ENCODE assay signal across 20 cellular contexts in the genomic region with DNA sequence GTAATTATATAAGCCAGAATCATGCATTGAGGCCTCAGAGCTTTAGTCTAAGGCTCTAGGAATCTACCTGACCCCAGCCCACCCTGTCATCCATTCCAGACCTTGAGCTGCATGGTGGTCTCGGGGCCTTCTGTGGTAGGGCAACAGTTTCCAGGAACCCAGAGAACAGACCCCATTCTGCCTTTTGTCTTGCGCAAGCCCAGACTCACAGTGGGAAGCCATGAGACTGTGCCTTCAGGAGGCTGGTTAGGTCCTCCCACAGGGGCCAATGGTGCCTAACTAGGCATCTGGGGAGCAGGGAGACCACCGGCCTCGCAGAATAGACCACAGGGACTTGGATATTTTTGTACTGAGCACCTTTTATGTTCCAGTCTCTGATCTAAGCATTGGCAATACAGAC. TPM values are rescaled to one million over a fixed set of nuclear protein-coding genes. Genes with fewer than 3 reads are reported as not detected.
DNase-seq lines count a peak whose midpoint lies in the region; ATAC-seq, FAIRE-seq and TF ChIP-seq lines count a peak whose summit lies in the region.
"Had no signal": no experiment of that assay in that cellular context is flagged by ENCODE, and none has a peak within 500 bp of the region (broad histone marks: within the 10 kb centered on the region; RNA-seq: fewer than 3 reads in every experiment).

No MANE protein-coding gene starts in this region.

- CTCF ChIA-PET in IMR-90 (lab: Yijun Ruan, JAX): interaction anchor here (1.8 kb wide), 1 partner anchor 204 kb away, joined by 6 read pairs; no protein-coding TSS in a partner anchor
- CTCF ChIA-PET in K562 (lab: Yijun Ruan, JAX; ENCODE audit: low intra/inter-chr PET ratio): no interaction called here

- no peak for TF ChIP-seq RAD21 in IMR-90 (IDR thresholded peaks at IDR 0.05; ENCODE audit: low read length)
- TF ChIP-seq RAD21 in Ishikawa (IDR thresholded peaks at IDR 0.05; ENCODE audit: low read depth): no peak
- TF ChIP-seq RAD21 in K562 (CRISPR knock-in tag; conservative IDR thresholded peaks at IDR 0.05 in 1 of 2, IDR thresholded peaks at IDR 0.05 in 1 of 2): no peak

- no peak overlapping the region for H3K56ac ChIP-seq in IMR-90 (ENCODE audit: extremely low read depth, insufficient read depth, low read length)

- H3K4me1 ChIP-seq in IMR-90 (ENCODE audit: control insufficient read depth, insufficient read depth, low read length) (no peaks in the 10 kb centered on the region), K562 (replicated peaks in 1 of 2; ENCODE audit: control insufficient read depth in 2 of 2, insufficient read depth in 2 of 2, low read length in 2 of 2) (peaks cover 0 to 5% of the 10 kb centered on the region in 2 experiments; a peak in 1 of 5 replicates), trophoblast cell (ENCODE audit: control insufficient read depth in 1 of 2, insufficient read depth in 2 of 2, low read length in 2 of 2) (peaks cover 6 to 11% of the 10 kb centered on the region in 2 experiments)
- H3K4me1 ChIP-seq: HAP-1 had no signal

- H3K4me3 ChIP-seq in IMR-90 (ENCODE audit: insufficient read depth, low read depth, low read length) (no peak overlapping the region), K562 (no peak overlapping the region), trophoblast cell (ENCODE audit: low read depth, low read length) (no peak overlapping the region)
- H3K4me3 ChIP-seq: GM23338, HAP-1 had no signal

- no peak for ATAC-seq in IMR-90 (ENCODE audit: low read depth)
- ATAC-seq in K562: no peak
- no peak for ATAC-seq in HG02678 (IDR thresholded peaks at IDR 0.05; ENCODE audit: unreplicated experiment)
- ATAC-seq: GM23338 had no signal

- no peak for TF ChIP-seq CTCF in IMR-90 (conservative IDR thresholded peaks at IDR 0.05; ENCODE audit: low read depth, low read length)
- TF ChIP-seq CTCF in K562 (IDR thresholded peaks at IDR 0.05 in 2 of 3, conservative IDR thresholded peaks at IDR 0.05 in 1 of 3; ENCODE audit: insufficient read depth in 2 of 3, low read depth in 1 of 3, low read length in 3 of 3): no peak

- 73% methylated on average over 2 of the region's 4 CpGs; no CpG with 5 or more reads in 1 of the 2 experiments for WGBS in IMR-90 (ENCODE audit: extremely low coverage in 2 of 2, insufficient read length in 1 of 2), 2 experiments
- WGBS in K562 (ENCODE audit: insufficient coverage, low coverage, missing lambda C conversion rate): 64% methylated on average over 4 of the region's 4 CpGs
- no CpG with 5 or more reads among the region's 4 CpGs for WGBS in trophoblast cell (ENCODE audit: extremely low coverage, insufficient coverage, insufficient read length)

- H4K20me1 ChIP-seq in IMR-90 (ENCODE audit: insufficient read depth, low read length) (no peaks in the 10 kb centered on the region), K562 (replicated peaks; ENCODE audit: control insufficient read depth, insufficient read depth, low read length) (no peaks in the 10 kb centered on the region)

- no peak overlapping the region for H2BK12ac ChIP-seq in trophoblast cell (ENCODE audit: low read length)

- no peak overlapping the region for H2BK5ac ChIP-seq in IMR-90 (ENCODE audit: low read depth, low read length, poor library complexity, severe bottlenecking)
- no peak overlapping the region for H2BK5ac ChIP-seq in trophoblast cell (ENCODE audit: low read depth, low read length, poor library complexity)

- POLR2A ChIA-PET in IMR-90 (lab: Charles Lee; ENCODE audit: unreplicated experiment) (interaction anchor here (1.1 kb wide), 1 partner anchor 28 kb away, joined by 11 read pairs; no protein-coding TSS in a partner anchor), K562 (lab: Yijun Ruan, JAX) (interaction anchor here (0.6 to 1.6 kb wide), 3 partner anchors 10 to 115 kb away, joined by 3 to 6 read pairs (median 4); no protein-coding TSS in a partner anchor)

- H3K79me1 ChIP-seq in IMR-90 (ENCODE audit: low read depth in 1 of 2, low read length in 2 of 2) (no peaks in the 10 kb centered on the region), trophoblast cell (ENCODE audit: low read length) (no peaks in the 10 kb centered on the region)

- H4K91ac ChIP-seq in IMR-90 (ENCODE audit: insufficient read depth, low read depth, low read length) (no peak overlapping the region), trophoblast cell (ENCODE audit: low read depth, low read length) (no peak overlapping the region)

- dilution Hi-C loops in IMR-90 (cut with HindIII; ENCODE audit: low sequenced_read_pairs, unreplicated experiment): no loop called here

- no peak overlapping the region for H3K18ac ChIP-seq in IMR-90 (ENCODE audit: low read depth, low read length)
- H3K18ac ChIP-seq in trophoblast cell (ENCODE audit: low read length): no peak overlapping the region

- H3K9ac ChIP-seq in IMR-90 (ENCODE audit: low read depth, low read length) (no peak overlapping the region), K562 (ENCODE audit: insufficient read depth in 1 of 2, low read depth in 2 of 2, low read length in 2 of 2) (no peak overlapping the region), trophoblast cell (ENCODE audit: low read length) (no peak overlapping the region)

- H3K4ac ChIP-seq in IMR-90 (ENCODE audit: low read depth, low read length) (no peak overlapping the region), trophoblast cell (ENCODE audit: low read depth, low read length) (no peak overlapping the region)

- BruUV-seq in IMR-90 (replicated peaks; lab: Mats Ljungman, UMichigan) (no TSS peak), K562 (replicated peaks; lab: Mats Ljungman, UMichigan) (no TSS peak)

- DNase-seq in IMR-90: no peak
- DNase-seq in K562 (ENCODE audit: extremely low read depth in 1 of 4, low spot score in 3 of 4): no peak
- no peak for DNase-seq in trophoblast cell
- no peak for DNase-seq in NCI-H446 treated with DMSO at 0.1 percent for 48 hours (lab: John Stamatoyannopoulos, UW)
- DNase-seq: C1 segment of cervical spinal cord; Calu3; CD4-positive, alpha-beta memory T cell; COR-L47; DMS53; DMS79 treated with DMSO at 0.1 percent for 48 hours; GF-D8; HFFc6 had no signal

- no peak overlapping the region for H4K12ac ChIP-seq in trophoblast cell (ENCODE audit: low read depth, low read length)

- intact Hi-C loops in IMR-90 (cut with micrococcal nuclease): loop anchor here (5.0 kb wide), 2 partner anchors 379 to 481 kb away; no protein-coding TSS in a partner anchor
- intact Hi-C loops in K562 (cut with micrococcal nuclease): loop anchor here (5.0 to 10.0 kb wide), 2 partner anchors 79 to 473 kb away; no protein-coding TSS in a partner anchor

- H2BK15ac ChIP-seq in IMR-90 (ENCODE audit: low read depth, low read length): no peak overlapping the region

- no peak overlapping the region for H2BK20ac ChIP-seq in IMR-90 (ENCODE audit: low read depth, low read length)

- H2BK120ac ChIP-seq in IMR-90 (ENCODE audit: low read depth, low read length): no peak overlapping the region
- no peak overlapping the region for H2BK120ac ChIP-seq in trophoblast cell (ENCODE audit: insufficient read depth, low read length, poor library complexity)

- no peak overlapping the region for H3K14ac ChIP-seq in IMR-90 (replicated peaks; ENCODE audit: low read depth, low read length)
- no peak overlapping the region for H3K14ac ChIP-seq in trophoblast cell (ENCODE audit: low read length)

- no peak overlapping the region for H2AK9ac ChIP-seq in IMR-90 (replicated peaks; ENCODE audit: low read depth, low read length, poor library complexity)

- H3K9me3 ChIP-seq in IMR-90 (ENCODE audit: control insufficient read depth, insufficient read depth, low read length) (no peaks in the 10 kb centered on the region), K562 (replicated peaks; ENCODE audit: control insufficient read depth, insufficient read depth, low read depth, low read length) (no peaks in the 10 kb centered on the region), trophoblast cell (ENCODE audit: insufficient read depth, low read depth, low read length) (no peaks in the 10 kb centered on the region)
- H3K9me3 ChIP-seq: HAP-1 had no signal

- H3K27me3 ChIP-seq in IMR-90 (ENCODE audit: control insufficient read depth, insufficient read depth, low read length) (peaks cover 29% of the 10 kb centered on the region), K562 (ENCODE audit: control insufficient read depth in 2 of 2, insufficient read depth in 2 of 2, low read length in 2 of 2) (no peaks in the 10 kb centered on the region), trophoblast cell (ENCODE audit: insufficient read depth, low read length) (no peaks in the 10 kb centered on the region)

- in situ Hi-C loops in IMR-90 (cut with MboI; ENCODE audit: low sequenced_read_pairs) (loop anchor here (5.0 to 25.0 kb wide), 3 partner anchors 261 to 676 kb away; no protein-coding TSS in a partner anchor), K562 (cut with MboI) (loop anchor here (5.0 kb wide), 1 partner anchor 206 kb away; no protein-coding TSS in a partner anchor)

- no peak overlapping the region for H3K27ac ChIP-seq in IMR-90 (ENCODE audit: insufficient read depth, low read length)
- no peak overlapping the region for H3K27ac ChIP-seq in K562 (ENCODE audit: extremely low read depth, low read depth, low read length)
- no peak overlapping the region for H3K27ac ChIP-seq in trophoblast cell (ENCODE audit: low read depth, low read length)

- TF ChIP-seq POLR2A in IMR-90 (IDR thresholded peaks at IDR 0.05; ENCODE audit: low read depth, low read length) (no peak), K562 (conservative IDR thresholded peaks at IDR 0.05) (no peak)

- TF ChIP-seq EP300 in Ishikawa (IDR thresholded peaks at IDR 0.05; ENCODE audit: borderline replicate concordance) (no peak), K562 (IDR thresholded peaks at IDR 0.05; ENCODE audit: low read length) (no peak)

- no peak overlapping the region for H4K5ac ChIP-seq in IMR-90 (ENCODE audit: low read depth, low read length)

- H2AK5ac ChIP-seq in IMR-90 (ENCODE audit: low read depth, low read length): no peak overlapping the region
- no peak overlapping the region for H2AK5ac ChIP-seq in trophoblast cell (ENCODE audit: low read length)

- H3K79me2 ChIP-seq in K562 (ENCODE audit: control insufficient read depth, insufficient read depth, low read length) (no peaks in the 10 kb centered on the region), trophoblast cell (ENCODE audit: control insufficient read depth, insufficient read depth, low read length, poor library complexity) (no peaks in the 10 kb centered on the region)

- no peak overlapping the region for H3K23ac ChIP-seq in IMR-90 (ENCODE audit: low read depth, low read length)
- no peak overlapping the region for H3K23ac ChIP-seq in trophoblast cell (ENCODE audit: low read length)

- H4K8ac ChIP-seq in IMR-90 (ENCODE audit: low read depth in 2 of 2, low read length in 2 of 2) (no peak overlapping the region), trophoblast cell (ENCODE audit: low read depth, low read length) (no peak overlapping the region)

- no peaks in the 10 kb centered on the region for H3K36me3 ChIP-seq in IMR-90 (ENCODE audit: control insufficient read depth, insufficient read depth, low read length)
- H3K36me3 ChIP-seq in K562 (ENCODE audit: control insufficient read depth, insufficient read depth, low read length): no peaks in the 10 kb centered on the region
- no peaks in the 10 kb centered on the region for H3K36me3 ChIP-seq in trophoblast cell (ENCODE audit: control insufficient read depth in 1 of 2, insufficient read depth in 2 of 2, low read length in 2 of 2)
- H3K36me3 ChIP-seq: HAP-1 had no signal

- FAIRE-seq in K562 (lab: Jason Lieb, UNC): no peak
- FAIRE-seq: GM12891, GM18507, H54 had no signal

- H3K4me2 ChIP-seq in IMR-90 (ENCODE audit: low read depth, low read length): no peak overlapping the region
- no peak overlapping the region for H3K4me2 ChIP-seq in K562 (ENCODE audit: insufficient read depth, low read length)
- H3K4me2 ChIP-seq in trophoblast cell (ENCODE audit: low read length): no peak overlapping the region
- H3K4me2 ChIP-seq: GM23338 had no signal

- no peak overlapping the region for H2AFZ ChIP-seq in IMR-90 (replicated peaks; ENCODE audit: low read length, poor library complexity)
- no peak overlapping the region for H2AFZ ChIP-seq in K562 (ENCODE audit: low read depth, low read length)
- H2AFZ ChIP-seq in trophoblast cell (ENCODE audit: insufficient read depth, low read length, poor library complexity): no peak overlapping the region
- H2AFZ ChIP-seq: GM23338 had no signal

- H3K9me1 ChIP-seq in IMR-90 (ENCODE audit: insufficient read depth, low read length): no peaks in the 10 kb centered on the region
- H3K9me1 ChIP-seq in K562 (ENCODE audit: control insufficient read depth, insufficient read depth, low read length): no peaks in the 10 kb centered on the region

RNA-seq across cellular contexts. Expression of a gene that starts 40.2 kb away (rescaled TPM):
- total RNA-seq in IMR-90 (2012; rRNA removed) (under 0.01 TPM in 1 of 2 replicates, not detected in the other), K562 (2014; rRNA removed) (3.0 and 3.3 TPM in 2 replicates), K562 (2014; rRNA removed; fragmentation: Illumina TruSeq; extraction: Trizol) (2.9 and 3.4 TPM in 2 replicates), K562 (2015; rRNA removed; fragmentation: Illumina TruSeq; extraction: Trizol) (3.0 TPM in 2 replicates), K562 (2021) (2.1 and 3.2 TPM in 2 replicates)
- polyA plus RNA-seq in IMR-90 (2012; rRNA removed) (0.17 TPM in 1 of 2 replicates, not detected in the other), K562 (2011; rRNA removed) (4.1 and 4.9 TPM in 2 replicates), K562 (2014; fragmentation: Illumina TruSeq; extraction: Trizol) (1.7 and 1.9 TPM in 2 replicates), K562 (2014; fragmentation: Nextera tagmentation; extraction: Ambion mirVana) (under 1 TPM; 0.56 to 0.96 TPM), K562 (2014; rRNA removed) (3.9 and 4.2 TPM in 2 replicates)
- polyA plus RNA-seq in IMR-90 (2012; cell fraction: cytosol; rRNA removed): not detected in 2 replicates
- 0.01 and 0.08 TPM in 2 replicates for polyA plus RNA-seq in IMR-90 (2012; cell fraction: nucleus; rRNA removed; ENCODE audit: low replicate concordance)
- total RNA-seq in K562 (2011; cell fraction: chromatin; rRNA removed; ENCODE audit: low replicate concordance): 13.3 and 24.4 TPM in 2 replicates
- total RNA-seq in K562 (2011; cell fraction: nucleolus; rRNA removed): 6.2 and 7.6 TPM in 2 replicates
- 10.5 and 17.4 TPM in 2 replicates for total RNA-seq in K562 (2011; cell fraction: nucleoplasm; rRNA removed)
- 0.98 and 1.7 TPM in 2 replicates for polyA plus RNA-seq in K562 (2011; cell fraction: cytosol; rRNA removed)
- polyA plus RNA-seq in K562 (2011; cell fraction: nucleus; rRNA removed): 10.3 and 11.7 TPM in 2 replicates
- polyA plus RNA-seq in K562 (2012): 1.8 and 5.4 TPM in 2 replicates
- 5.9 and 7.3 TPM in 2 replicates for polyA minus RNA-seq in K562 (2011; rRNA and poly(A)+ RNA removed)
- polyA minus RNA-seq in K562 (2011; cell fraction: cytosol; rRNA and poly(A)+ RNA removed): 3.1 and 5.7 TPM in 2 replicates
- 6.2 and 8.6 TPM in 2 replicates for polyA minus RNA-seq in K562 (2011; cell fraction: nucleus; rRNA and poly(A)+ RNA removed)
- polyA plus RNA-seq in trophoblast cell (2013): 0.18 and 0.29 TPM in 2 replicates
- total RNA-seq: A673 had no signal
